Comparison of ENCODE assay signal across 8 cellular contexts in the genomic region with DNA sequence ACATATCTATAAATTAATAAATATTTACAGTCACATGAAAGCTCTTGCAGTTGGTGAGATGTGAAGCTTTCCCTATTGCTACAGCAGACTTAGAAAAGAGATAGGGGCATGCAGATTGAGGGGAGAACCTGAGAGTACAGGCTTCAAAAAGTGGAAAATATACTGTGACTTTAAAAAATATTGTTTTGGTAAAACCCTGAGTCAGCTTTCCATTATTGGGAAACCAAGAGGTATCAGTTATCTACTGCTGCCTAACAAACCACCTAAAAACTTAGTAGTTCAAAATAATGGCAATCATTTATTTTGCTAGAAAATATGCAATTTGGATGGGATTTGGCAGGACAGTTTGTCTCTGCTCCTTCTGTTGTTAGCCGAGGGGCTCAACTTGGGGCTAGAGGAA. TPM values are rescaled to one million over a fixed set of nuclear protein-coding genes. Genes with fewer than 3 reads are reported as not detected.
"Had no signal": no experiment of that assay in that cellular context is flagged by ENCODE, and none has a peak within 500 bp of the region (broad histone marks: within the 10 kb centered on the region; RNA-seq: fewer than 3 reads in every experiment).

No MANE protein-coding gene starts in this region.

- FAIRE-seq: G401.6, GM12878, GM12891, GM12892, GM18507 had no signal

- H3K4me3 ChIP-seq: GM12878 had no signal

- DNase-seq: GDM1, GF-D8 had no signal

- ATAC-seq: GM12878 had no signal

RNA-seq across cellular contexts. Expression of gene LANCL3, which starts 38.3 kb away (rescaled TPM):
- total RNA-seq: G401, GM12878 had no signal
- polyA plus RNA-seq: GM12878 had no signal
